Comparison of ENCODE assay signal across 22 cellular contexts in the genomic region with DNA sequence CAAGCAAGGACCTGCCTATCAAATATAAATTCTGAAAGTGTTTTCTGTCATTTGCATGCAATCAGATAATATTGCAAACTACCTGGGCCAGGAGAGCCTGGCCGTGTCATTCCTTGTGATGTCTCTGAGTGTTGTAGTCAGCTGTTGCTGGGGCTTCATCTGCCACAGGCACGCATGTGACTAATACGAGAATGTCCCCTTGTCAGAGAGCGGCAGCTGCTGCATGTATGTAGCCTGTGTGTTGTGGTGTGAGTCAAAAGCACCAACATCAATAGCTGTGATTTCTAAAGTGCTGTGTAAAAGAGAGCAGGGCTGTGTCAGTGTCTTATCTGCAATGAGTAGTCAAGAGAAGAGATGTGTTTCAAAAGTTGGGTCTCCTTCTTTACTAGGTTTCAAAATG.
"Had no signal": no experiment of that assay in that cellular context is flagged by ENCODE, and none has a peak within 500 bp of the region (broad histone marks: within the 10 kb centered on the region; RNA-seq: fewer than 3 reads in every experiment).

No MANE protein-coding gene starts in this region.

- H3K4me3 ChIP-seq: breast epithelium, esophagus muscularis mucosa, left ventricle myocardium inferior, lung, psoas muscle, spleen, testis, transverse colon, uterus had no signal

- H3K36me3 ChIP-seq: breast epithelium, esophagus muscularis mucosa, left ventricle myocardium inferior, spleen, transverse colon, uterus had no signal

- H3K27ac ChIP-seq: breast epithelium, esophagus muscularis mucosa, left ventricle myocardium inferior, parathyroid adenoma, psoas muscle, spleen, testis, transverse colon, uterus had no signal

- ATAC-seq: activated naive CD4-positive, alpha-beta T cell treated with anti-CD3 and anti-CD28 coated beads, Interleukin-2, amount 50 U/mL, for 72 hours; psoas muscle; stimulated activated naive CD8-positive, alpha-beta T cell treated with anti-CD3 and anti-CD28 coated beads, Interleukin-15, Interleukin-2, amounts not matched to agents 100 U/mL and 50 U/mL, for 24 hours; WTC11 had no signal

- H3K27me3 ChIP-seq: testis, transverse colon, uterus had no signal

- H3K4me1 ChIP-seq: breast epithelium, esophagus muscularis mucosa, left ventricle myocardium inferior, parathyroid adenoma, psoas muscle, spleen, testis, transverse colon, uterus had no signal

- FAIRE-seq: frontal cortex had no signal

- DNase-seq: activated naive CD4-positive, alpha-beta T cell; activated T-cell treated with anti-CD3 and anti-CD28 coated beads for 4 hours; activated T-cell treated with anti-CD3 and anti-CD28 coated beads, Interleukin-2, amount 50 U/mL, for 72 hours; central memory CD4-positive, alpha-beta T cell; endodermal cell; islet precursor cell; left ventricle myocardium inferior; mesendoderm; psoas muscle; spleen; stimulated activated CD4-positive, alpha-beta T cell treated with anti-CD3 and anti-CD28 coated beads, Interleukin-4, amount 100 ng/mL, for 1 hour; stimulated activated naive CD8-positive, alpha-beta T cell treated with anti-CD3 and anti-CD28 coated beads, Interleukin-15, Interleukin-2, amounts not matched to agents 100 U/mL and 50 U/mL, for 24 hours; testis; transverse colon; uterus had no signal

- H3K9me3 ChIP-seq: breast epithelium, esophagus muscularis mucosa, psoas muscle, testis, transverse colon, uterus had no signal
